6 cellular contexts compared by ENCODE assay signal in genomic region chr11:1876361-1877063, GRCh38. TPM values are rescaled to one million over a fixed set of nuclear protein-coding genes. Genes with fewer than 3 reads are reported as not detected.
DNase-seq lines count a peak whose midpoint lies in the region; ATAC-seq, FAIRE-seq and TF ChIP-seq lines count a peak whose summit lies in the region.

No MANE protein-coding gene starts in this region.

- no peak overlapping the region for H3K9ac ChIP-seq in kidney (ENCODE audit: low read length in 2 of 2)

- H3K4me1 ChIP-seq in kidney (ENCODE audit: control insufficient read depth in 1 of 2, insufficient read depth in 1 of 2, low read depth in 1 of 2, low read length in 2 of 2), result no peaks in the 10 kb centered on the region

- intact Hi-C loops in kidney (cut with DNase I), result no loop called here

- ATAC-seq in GM21528 (IDR thresholded peaks at IDR 0.05; ENCODE audit: low FRiP score, unreplicated experiment) (no peak), HG02938 (IDR thresholded peaks at IDR 0.05; ENCODE audit: unreplicated experiment) (no peak)

- DNase-seq in ELF-1 (ENCODE audit: low read depth, low spot score) (peak; percentile 77), SK-N-DZ (ENCODE audit: low spot score) (peak; percentile 64), kidney (peak; percentile 81)
- DNase-seq in stimulated activated CD4-positive, alpha-beta T cell treated with anti-CD3 and anti-CD28 coated beads, Interleukin-4, amount 100 ng/mL, for 1 hour, result no peak

- H3K27ac ChIP-seq in kidney (ENCODE audit: low read depth in 2 of 2, low read length in 2 of 2), result no peak overlapping the region

- no peak for FAIRE-seq in kidney (lab: Jason Lieb, UNC)

- H3K36me3 ChIP-seq in kidney (ENCODE audit: control insufficient read depth in 1 of 2, insufficient read depth in 2 of 2, low read length in 2 of 2), result no peaks in the 10 kb centered on the region

- TF ChIP-seq CTCF in kidney (IDR thresholded peaks at IDR 0.05; ENCODE audit: borderline replicate concordance, extremely low read depth, insufficient read depth), result peak; percentile 20

- no peaks in the 10 kb centered on the region for H3K9me3 ChIP-seq in kidney (ENCODE audit: control insufficient read depth in 1 of 2, low read length in 2 of 2)

- H3K4me3 ChIP-seq in kidney (ENCODE audit: low read length in 2 of 2), result no peak overlapping the region

RNA-seq across cellular contexts. Expression of gene PRR33, which starts 15.2 kb away (rescaled TPM):
- not detected in 2 replicates for polyA plus RNA-seq in SK-N-DZ (2014; cell fraction: cytosol; rRNA removed)
- not detected in 2 replicates for polyA plus RNA-seq in SK-N-DZ (2014; cell fraction: nucleus; rRNA removed)
- total RNA-seq in kidney, result not detected
- polyA plus RNA-seq in kidney (ENCODE audit: insufficient read depth, low read depth, low replicate concordance), result not detected

RNA-seq across cellular contexts. Expression of gene LSP1, which starts 23.6 kb away (rescaled TPM):
- 1.0 and 1.8 TPM in 2 replicates for polyA plus RNA-seq in SK-N-DZ (2014; cell fraction: cytosol; rRNA removed)
- 0.20 and 0.70 TPM in 2 replicates for polyA plus RNA-seq in SK-N-DZ (2014; cell fraction: nucleus; rRNA removed)
- total RNA-seq in kidney, result 26.1 TPM
- 8.4 TPM for polyA plus RNA-seq in kidney (ENCODE audit: insufficient read depth, low read depth, low replicate concordance)

RNA-seq across cellular contexts. Expression of gene TNNI2, which starts 37.7 kb away (rescaled TPM):
- 0.77 TPM in 1 of 2 replicates, not detected in the other for polyA plus RNA-seq in SK-N-DZ (2014; cell fraction: cytosol; rRNA removed)
- not detected in 2 replicates for polyA plus RNA-seq in SK-N-DZ (2014; cell fraction: nucleus; rRNA removed)
- 1.3 TPM for total RNA-seq in kidney
- polyA plus RNA-seq in kidney (ENCODE audit: insufficient read depth, low read depth, low replicate concordance), result not detected

RNA-seq across cellular contexts. Expression of gene SYT8, which starts 41.7 kb away (rescaled TPM):
- not detected in 2 replicates for polyA plus RNA-seq in SK-N-DZ (2014; cell fraction: cytosol; rRNA removed)
- not detected in 2 replicates for polyA plus RNA-seq in SK-N-DZ (2014; cell fraction: nucleus; rRNA removed)
- total RNA-seq in kidney, result 1.7 TPM
- polyA plus RNA-seq in kidney (ENCODE audit: insufficient read depth, low read depth, low replicate concordance), result 1.2 TPM

RNA-seq across cellular contexts. Expression of gene TNNT3, which starts 43.0 kb away (rescaled TPM):
- polyA plus RNA-seq in SK-N-DZ (2014; cell fraction: cytosol; rRNA removed), result not detected in 2 replicates
- 0.14 TPM in 1 of 2 replicates, not detected in the other for polyA plus RNA-seq in SK-N-DZ (2014; cell fraction: nucleus; rRNA removed)
- 0.60 TPM for total RNA-seq in kidney
- not detected for polyA plus RNA-seq in kidney (ENCODE audit: insufficient read depth, low read depth, low replicate concordance)
